16 cellular contexts compared by ENCODE assay signal in genomic region chr5:144404021-144404420, GRCh38.
DNase-seq lines count a peak whose midpoint lies in the region; ATAC-seq, FAIRE-seq and TF ChIP-seq lines count a peak whose summit lies in the region.
"Had no signal": no experiment of that assay in that cellular context is flagged by ENCODE, and none has a peak within 500 bp of the region (broad histone marks: within the 10 kb centered on the region; RNA-seq: fewer than 3 reads in every experiment).

No MANE protein-coding gene starts in this region.

- H3K9me3 ChIP-seq in endodermal cell (ENCODE audit: control insufficient read depth, low read length) (no peaks in the 10 kb centered on the region), tibial nerve (no peaks in the 10 kb centered on the region), kidney (ENCODE audit: control insufficient read depth in 1 of 2, low read length in 2 of 2) (no peaks in the 10 kb centered on the region)
- H3K9me3 ChIP-seq: BLaER1 treated with 17β-estradiol and CSF1 and Interleukin-3, amounts not matched to agents 10 nM and 100 nM had no signal

- no peaks in the 10 kb centered on the region for H4K20me1 ChIP-seq in GM23338 (replicated peaks; ENCODE audit: insufficient read depth)
- H4K20me1 ChIP-seq: BLaER1 treated with 17β-estradiol and CSF1 and Interleukin-3, amounts not matched to agents 10 nM and 100 nM had no signal

- no peak overlapping the region for H3K4me2 ChIP-seq in GM23338
- H3K4me2 ChIP-seq: BLaER1 treated with 17β-estradiol and CSF1 and Interleukin-3, amounts not matched to agents 10 nM and 100 nM had no signal

- H3K27me3 Mint-ChIP-seq in GM23338 (ENCODE audit: insufficient read depth, low read depth, poor library complexity) (no peaks in the 10 kb centered on the region), endodermal cell (ENCODE audit: insufficient read depth) (peaks cover 1% of the 10 kb centered on the region), neural crest cell (ENCODE audit: low read depth) (no peaks in the 10 kb centered on the region)
- H3K27me3 Mint-ChIP-seq: CD4-positive, CD25-positive, alpha-beta regulatory T cell had no signal

- no peaks in the 10 kb centered on the region; the same call in 2 of the 3 replicates for H3K9me3 Mint-ChIP-seq in GM23338
- H3K9me3 Mint-ChIP-seq in endodermal cell: no peaks in the 10 kb centered on the region
- peaks cover 3% of the 10 kb centered on the region for H3K9me3 Mint-ChIP-seq in neural crest cell

- TF ChIP-seq CTCF in GM23338 (conservative IDR thresholded peaks at IDR 0.05; ENCODE audit: low read depth in 2 of 2) (peak; percentile 34 to 47; a peak in 3 of 4 replicates), endodermal cell (conservative IDR thresholded peaks at IDR 0.05) (peak; percentile 54), neural crest cell (conservative IDR thresholded peaks at IDR 0.05) (peak; percentile 27), tibial nerve (IDR thresholded peaks at IDR 0.05) (no peak), kidney (IDR thresholded peaks at IDR 0.05; ENCODE audit: borderline replicate concordance, extremely low read depth, insufficient read depth) (no peak)

- H3K9ac ChIP-seq in endodermal cell (ENCODE audit: extremely low read depth, low read length, poor library complexity, severe bottlenecking) (no peak overlapping the region), kidney (ENCODE audit: low read length in 2 of 2) (no peak overlapping the region)
- H3K9ac ChIP-seq: BLaER1 treated with 17β-estradiol and CSF1 and Interleukin-3, amounts not matched to agents 10 nM and 100 nM had no signal

- WGBS in endodermal cell (ENCODE audit: insufficient coverage in 1 of 2, insufficient read length in 1 of 2), 2 experiments: 93% methylated on average over 2 of the region's 2 CpGs; no CpG with 5 or more reads in 1 of the 2 experiments
- 91 to 95% methylated on average over 2 of the region's 2 CpGs for WGBS in tibial nerve, 2 donors

- no peak for TF ChIP-seq EP300 in tibial nerve (IDR thresholded peaks at IDR 0.05)

- intact Hi-C loops in kidney (cut with DNase I): no loop called here

- ATAC-seq in GM23338: no peak
- ATAC-seq: HCT116 had no signal

- H3K4me3 ChIP-seq in GM23338 (no peak overlapping the region), endodermal cell (ENCODE audit: low read length) (no peak overlapping the region), tibial nerve (no peak overlapping the region), kidney (ENCODE audit: low read length in 2 of 2) (no peak overlapping the region)
- H3K4me3 ChIP-seq: BLaER1 treated with 17β-estradiol and CSF1 and Interleukin-3, amounts not matched to agents 10 nM and 100 nM had no signal

- H3K36me3 ChIP-seq in GM23338 (ENCODE audit: insufficient read depth) (no peaks in the 10 kb centered on the region), endodermal cell (ENCODE audit: control insufficient read depth, insufficient read depth, low read length) (no peaks in the 10 kb centered on the region), tibial nerve (no peaks in the 10 kb centered on the region), kidney (ENCODE audit: control insufficient read depth in 1 of 2, insufficient read depth in 2 of 2, low read length in 2 of 2) (no peaks in the 10 kb centered on the region)
- H3K36me3 ChIP-seq: BLaER1 treated with 17β-estradiol and CSF1 and Interleukin-3, amounts not matched to agents 10 nM and 100 nM had no signal

- H3K4me3 Mint-ChIP-seq in GM23338: no peak overlapping the region
- no peak overlapping the region for H3K4me3 Mint-ChIP-seq in endodermal cell
- no peak overlapping the region for H3K4me3 Mint-ChIP-seq in neural crest cell
- H3K4me3 Mint-ChIP-seq: CD4-positive, CD25-positive, alpha-beta regulatory T cell had no signal

- peak; percentile 20 for DNase-seq in GM23338 (ENCODE audit: low spot score)
- peak; percentile 27 for DNase-seq in NCI-H446 treated with DMSO at 0.1 percent for 48 hours (lab: John Stamatoyannopoulos, UW)
- no peak for DNase-seq in endodermal cell
- no peak for DNase-seq in neural crest cell (ENCODE audit: low read depth, low spot score)
- DNase-seq in NCI-H526 (lab: John Stamatoyannopoulos, UW): no peak
- no peak for DNase-seq in tibial nerve (ENCODE audit: low spot score in 2 of 2)
- no peak for DNase-seq in kidney
- no peak for DNase-seq in NCI-H1092 treated with DMSO at 0.1 percent for 48 hours (lab: John Stamatoyannopoulos, UW)
- DNase-seq: ACHN; CD4-positive, CD25-positive, alpha-beta regulatory T cell; DMS53; GF-D8; IMR-90 had no signal

- no peaks in the 10 kb centered on the region for H3K9me2 ChIP-seq in GM23338 (ENCODE audit: insufficient read depth)

- FAIRE-seq in kidney (lab: Jason Lieb, UNC): no peak
- FAIRE-seq: GM18507 had no signal

- H3K4me1 ChIP-seq in GM23338 (ENCODE audit: insufficient read depth) (no peaks in the 10 kb centered on the region), endodermal cell (ENCODE audit: control insufficient read depth, insufficient read depth, low read length) (peaks cover 9% of the 10 kb centered on the region), tibial nerve (no peaks in the 10 kb centered on the region), kidney (ENCODE audit: control insufficient read depth in 1 of 2, insufficient read depth in 1 of 2, low read depth in 1 of 2, low read length in 2 of 2) (no peaks in the 10 kb centered on the region)
- H3K4me1 ChIP-seq: BLaER1 treated with 17β-estradiol and CSF1 and Interleukin-3, amounts not matched to agents 10 nM and 100 nM had no signal

- no peaks in the 10 kb centered on the region for H3K27me3 ChIP-seq in GM23338 (ENCODE audit: insufficient read depth)
- H3K27me3 ChIP-seq in endodermal cell (ENCODE audit: control insufficient read depth, insufficient read depth, low read length, poor library complexity, severe bottlenecking): no peaks in the 10 kb centered on the region
- H3K27me3 ChIP-seq in tibial nerve: no peaks in the 10 kb centered on the region
- H3K27me3 ChIP-seq: BLaER1 treated with 17β-estradiol and CSF1 and Interleukin-3, amounts not matched to agents 10 nM and 100 nM had no signal

- H3K4me1 Mint-ChIP-seq in GM23338 (no peaks in the 10 kb centered on the region), endodermal cell (peaks cover 10% of the 10 kb centered on the region), neural crest cell (no peaks in the 10 kb centered on the region)
- H3K4me1 Mint-ChIP-seq: CD4-positive, CD25-positive, alpha-beta regulatory T cell had no signal

- no peak for TF ChIP-seq POLR2A in tibial nerve (IDR thresholded peaks at IDR 0.05)

- H3K79me2 ChIP-seq in GM23338 (replicated peaks; ENCODE audit: insufficient read depth): no peaks in the 10 kb centered on the region

- no peak overlapping the region for H3K27ac Mint-ChIP-seq in GM23338
- no peak overlapping the region for H3K27ac Mint-ChIP-seq in endodermal cell
- no peak overlapping the region for H3K27ac Mint-ChIP-seq in neural crest cell (ENCODE audit: unreplicated experiment)
- H3K27ac Mint-ChIP-seq: CD4-positive, CD25-positive, alpha-beta regulatory T cell had no signal

- no peak overlapping the region for H3K27ac ChIP-seq in GM23338 (ENCODE audit: low read depth)
- H3K27ac ChIP-seq in endodermal cell (ENCODE audit: low read depth, low read length): no peak overlapping the region
- H3K27ac ChIP-seq in tibial nerve: no peak overlapping the region
- no peak overlapping the region for H3K27ac ChIP-seq in kidney (ENCODE audit: low read depth in 2 of 2, low read length in 2 of 2)
- H3K27ac ChIP-seq: BLaER1 treated with 17β-estradiol and CSF1 and Interleukin-3, amounts not matched to agents 10 nM and 100 nM had no signal

- H3K36me3 Mint-ChIP-seq in GM23338 (ENCODE audit: low read depth) (no peaks in the 10 kb centered on the region), endodermal cell (ENCODE audit: low read depth) (no peaks in the 10 kb centered on the region), neural crest cell (ENCODE audit: low read depth) (no peaks in the 10 kb centered on the region)
- H3K36me3 Mint-ChIP-seq: CD4-positive, CD25-positive, alpha-beta regulatory T cell had no signal

- no peaks in the 10 kb centered on the region for H3F3A ChIP-seq in GM23338 (replicated peaks; ENCODE audit: low read depth)

- H2AFZ ChIP-seq in GM23338: no peak overlapping the region

TF ChIP-seq in GM23338, 12 proteins besides CTCF, POLR2A, EP300 and RAD21 (continues in another document):
- TF ChIP-seq CREB1 (CRISPR knock-in tag; IDR thresholded peaks at IDR 0.05; ENCODE audit: low read depth): no peak

Comparison
In these comparisons a context has a peak if more than half of its experiments do, and no peak if none do; other contexts are left out.
1. DNase-seq: peak in GM23338 (single experiment) and NCI-H446 treated with DMSO at 0.1 percent for 48 hours (single experiment); none in endodermal cell (single experiment), neural crest cell (single experiment), NCI-H526 (0 of 2), tibial nerve (0 of 2), kidney (single experiment) and NCI-H1092 treated with DMSO at 0.1 percent for 48 hours (single experiment).
2. CTCF ChIP-seq: peak in GM23338 (2 of 2), endodermal cell (single experiment) and neural crest cell (single experiment); none in tibial nerve (0 of 5) and kidney (single experiment).